Comparison of ENCODE assay signal across 19 cellular contexts in the genomic region with DNA sequence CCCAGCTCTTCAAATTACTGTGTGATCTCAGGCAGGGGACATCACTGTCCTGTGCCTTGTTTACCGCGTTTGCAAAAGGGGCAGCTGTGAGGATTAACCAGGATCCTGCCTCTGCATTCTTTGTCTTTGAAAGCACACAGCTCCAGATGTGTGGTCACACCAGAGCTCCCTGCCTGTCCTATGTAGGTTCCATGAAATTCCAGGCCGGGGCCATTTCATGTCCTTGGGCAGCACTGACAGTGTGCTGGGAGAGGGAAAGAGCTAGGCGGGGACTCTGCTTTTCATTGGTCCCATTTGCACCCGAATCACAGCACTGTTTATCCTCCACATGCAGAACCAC.
"Had no signal": no experiment of that assay in that cellular context is flagged by ENCODE, and none has a peak within 500 bp of the region (broad histone marks: within the 10 kb centered on the region; RNA-seq: fewer than 3 reads in every experiment).

No MANE protein-coding gene starts in this region.

- H3K79me2 ChIP-seq: hepatocyte had no signal

- ATAC-seq: left cardiac atrium, lower lobe of right lung, sciatic nerve had no signal

- H3K27ac Mint-ChIP-seq: dendritic cell treated with granulocyte-macrophage colony-stimulating factor and Interleukin-4, amounts not matched to agents 40 ng/mL and 50 ng/mL, for 4 days; memory B cell; mesothelial cell of epicardium; nephron had no signal

- H3K9me3 ChIP-seq: left ventricle myocardium inferior, lower lobe of right lung, neutrophil had no signal

- H3K4me2 ChIP-seq: hepatocyte had no signal

- H2AFZ ChIP-seq: hepatocyte had no signal

- H3K27me3 Mint-ChIP-seq: dendritic cell treated with granulocyte-macrophage colony-stimulating factor and Interleukin-4, amounts not matched to agents 40 ng/mL and 50 ng/mL, for 4 days had no signal

- H3K36me3 Mint-ChIP-seq: memory B cell, mesothelial cell of epicardium had no signal

- H3K4me3 ChIP-seq: hepatocyte, left ventricle myocardium inferior, lower lobe of right lung, skin epidermis had no signal

- H3K27ac ChIP-seq: hepatocyte, left ventricle myocardium inferior, lower lobe of right lung, neutrophil, skin epidermis had no signal

- H3K27me3 ChIP-seq: hepatocyte, neutrophil had no signal

- H3K9me3 Mint-ChIP-seq: dendritic cell treated with granulocyte-macrophage colony-stimulating factor and Interleukin-4, amounts not matched to agents 40 ng/mL and 50 ng/mL, for 4 days; memory B cell; mesothelial cell of epicardium; nephron had no signal

- H3K36me3 ChIP-seq: neutrophil had no signal

- DNase-seq: foreskin melanocyte; head of caudate nucleus; kidney; left cardiac atrium; left ventricle myocardium inferior; lower lobe of right lung; posterior cingulate gyrus; stimulated activated CD4-positive, alpha-beta T cell treated with anti-CD3 and anti-CD28 coated beads, Interleukin-2, amount 100 ng/mL, for 24 hours; stimulated activated CD4-positive, alpha-beta T cell treated with anti-CD3 and anti-CD28 coated beads, Interleukin-4, amount 100 ng/mL, for 4 hours; stimulated activated naive CD4-positive, alpha-beta T cell; trophoblast cell had no signal

- H3K4me3 Mint-ChIP-seq: dendritic cell treated with granulocyte-macrophage colony-stimulating factor and Interleukin-4, amounts not matched to agents 40 ng/mL and 50 ng/mL, for 4 days; memory B cell; mesothelial cell of epicardium; nephron had no signal
